In the genomic region with DNA sequence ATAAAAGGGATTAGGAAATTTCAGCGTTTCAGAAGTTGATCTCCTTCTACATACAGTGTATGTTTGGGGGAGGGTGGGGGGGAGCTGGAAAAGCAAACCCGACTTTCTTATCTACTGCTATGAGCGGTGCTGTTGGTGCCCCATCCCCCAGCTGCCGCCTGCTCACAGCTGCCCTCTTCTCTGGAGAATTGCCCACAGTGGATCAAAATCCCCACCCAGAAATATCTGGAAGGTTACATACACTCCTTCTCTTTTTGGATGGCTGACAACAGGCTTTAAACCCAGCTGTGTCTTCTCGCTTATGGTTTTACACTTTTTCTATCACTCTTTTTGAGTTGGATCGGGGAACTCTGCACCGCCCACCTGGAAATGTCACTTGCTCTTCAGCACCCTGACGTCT, we compare ENCODE assay signal across 13 cellular contexts. TPM values are rescaled to one million over a fixed set of nuclear protein-coding genes. Genes with fewer than 3 reads are reported as not detected.
DNase-seq lines count a peak whose midpoint lies in the region; ATAC-seq and TF ChIP-seq lines count a peak whose summit lies in the region.
"Had no signal": no experiment of that assay in that cellular context is flagged by ENCODE, and none has a peak within 500 bp of the region (broad histone marks: within the 10 kb centered on the region; RNA-seq: fewer than 3 reads in every experiment).

No MANE protein-coding gene starts in this region.

- H3K9me3 ChIP-seq in A673 (ENCODE audit: low read depth, low read length, poor library complexity, severe bottlenecking), result no peaks in the 10 kb centered on the region
- no peaks in the 10 kb centered on the region for H3K9me3 ChIP-seq in osteoblast (ENCODE audit: low read depth, low read length)
- H3K9me3 ChIP-seq in naive thymus-derived CD4-positive, alpha-beta T cell (ENCODE audit: control insufficient read depth in 2 of 3, low read length in 3 of 3), result no peaks in the 10 kb centered on the region
- H3K9me3 ChIP-seq: BE2C had no signal

- no peak overlapping the region for H3K4me3 Mint-ChIP-seq in naive thymus-derived CD4-positive, alpha-beta T cell
- H3K4me3 Mint-ChIP-seq: CD4-positive, alpha-beta T cell had no signal

- H3K27me3 ChIP-seq in A673 (replicated peaks; ENCODE audit: insufficient read depth, low read depth, low read length, poor library complexity) (no peaks in the 10 kb centered on the region), osteoblast (ENCODE audit: insufficient read depth, low read length) (peaks cover 61% of the 10 kb centered on the region)
- no peaks in the 10 kb centered on the region for H3K27me3 ChIP-seq in naive thymus-derived CD4-positive, alpha-beta T cell (ENCODE audit: control insufficient read depth in 2 of 2, insufficient read depth in 2 of 2, low read length in 2 of 2)

- H3K27ac ChIP-seq in A673 (ENCODE audit: low read depth, low read length, poor library complexity, severe bottlenecking), result peak overlapping the region; percentile 71
- H3K27ac ChIP-seq in osteoblast (ENCODE audit: low read depth, low read length), result no peak overlapping the region
- H3K27ac ChIP-seq in naive thymus-derived CD4-positive, alpha-beta T cell (ENCODE audit: low read depth, low read length), result no peak overlapping the region
- H3K27ac ChIP-seq: GM23248 had no signal

- no peaks in the 10 kb centered on the region for H3K79me2 ChIP-seq in osteoblast (ENCODE audit: insufficient read depth, low read length)

- no peak overlapping the region for H3K27ac Mint-ChIP-seq in naive thymus-derived CD4-positive, alpha-beta T cell
- H3K27ac Mint-ChIP-seq: CD4-positive, alpha-beta T cell had no signal

- H3K4me3 ChIP-seq in A673 (ENCODE audit: low read depth, low read length, poor library complexity, severe bottlenecking) (no peak overlapping the region), fibroblast of the aortic adventitia (ENCODE audit: low read depth, low read length) (no peak overlapping the region), osteoblast (ENCODE audit: insufficient read depth, low read length) (no peak overlapping the region)
- no peak overlapping the region for H3K4me3 ChIP-seq in naive thymus-derived CD4-positive, alpha-beta T cell (ENCODE audit: low read length)
- H3K4me3 ChIP-seq: GM12878, GM23248 had no signal

- ATAC-seq in HG02973 (IDR thresholded peaks at IDR 0.05; ENCODE audit: unreplicated experiment), result no peak
- no peak for ATAC-seq in naive thymus-derived CD4-positive, alpha-beta T cell
- ATAC-seq: GM12878, HCT116 had no signal

- CTCF ChIA-PET in A673 (lab: Charles Lee), result no interaction called here
- CTCF ChIA-PET in naive thymus-derived CD4-positive, alpha-beta T cell (lab: Charles Lee), result interaction anchor here (0.6 kb wide), 1 partner anchor 63 kb away, joined by 3 read pairs; no protein-coding TSS in a partner anchor

- H2AFZ ChIP-seq in osteoblast (ENCODE audit: low read length), result no peak overlapping the region
- H2AFZ ChIP-seq: GM23248 had no signal

- DNase-seq in A673 (ENCODE audit: low spot score) (peak; percentile 66), LHCN-M2 (ENCODE audit: low read depth) (peak; percentile 16), fibroblast of the aortic adventitia (ENCODE audit: low read depth) (peak; percentile 3), osteoblast (ENCODE audit: insufficient read length, low spot score, missing footprints) (peak; percentile 74), AG08396 (ENCODE audit: low spot score) (no peak)
- no peak for DNase-seq in naive thymus-derived CD4-positive, alpha-beta T cell
- DNase-seq: BE2C; CD4-positive, alpha-beta T cell; DMS79; GM23248 had no signal

- H3K9me3 Mint-ChIP-seq in naive thymus-derived CD4-positive, alpha-beta T cell, result peaks cover 0 to 13% (median 0%) of the 10 kb centered on the region in 11 donors
- H3K9me3 Mint-ChIP-seq: CD4-positive, alpha-beta T cell had no signal

- POLR2A ChIA-PET in A673 (lab: Charles Lee; ENCODE audit: low non-redundant PET), result no interaction called here
- POLR2A ChIA-PET in naive thymus-derived CD4-positive, alpha-beta T cell (lab: Charles Lee), result no interaction called here

- H4K20me1 ChIP-seq in osteoblast (ENCODE audit: insufficient read depth, low read length), result no peaks in the 10 kb centered on the region

- intact Hi-C loops in A673 (cut with micrococcal nuclease; ENCODE audit: unreplicated experiment), result no loop called here
- intact Hi-C loops in naive thymus-derived CD4-positive, alpha-beta T cell (cut with micrococcal nuclease), result no loop called here

- H3K4me1 Mint-ChIP-seq in naive thymus-derived CD4-positive, alpha-beta T cell, result no peaks in the 10 kb centered on the region

- no peaks in the 10 kb centered on the region for H3K36me3 Mint-ChIP-seq in naive thymus-derived CD4-positive, alpha-beta T cell

- BruUV-seq in A673 (replicated peaks; lab: Mats Ljungman, UMichigan), result no TSS peak

- no peak overlapping the region for H3K4me2 ChIP-seq in osteoblast (ENCODE audit: insufficient read depth, low read length)

- H3K4me1 ChIP-seq in A673 (ENCODE audit: insufficient read depth, low read length, poor library complexity, severe bottlenecking) (peaks cover 36% of the 10 kb centered on the region), osteoblast (ENCODE audit: insufficient read depth, low read length) (no peaks in the 10 kb centered on the region)
- H3K4me1 ChIP-seq in naive thymus-derived CD4-positive, alpha-beta T cell (ENCODE audit: control insufficient read depth in 2 of 2, insufficient read depth in 2 of 2, low read length in 2 of 2), result no peaks in the 10 kb centered on the region
- H3K4me1 ChIP-seq: BE2C had no signal

- H3K27me3 Mint-ChIP-seq in naive thymus-derived CD4-positive, alpha-beta T cell, result peaks cover 0 to 20% (median 6%) of the 10 kb centered on the region in 5 donors

- H3K36me3 ChIP-seq in A673 (ENCODE audit: insufficient read depth, low read length, poor library complexity, severe bottlenecking), result no peaks in the 10 kb centered on the region
- no peaks in the 10 kb centered on the region for H3K36me3 ChIP-seq in osteoblast (ENCODE audit: insufficient read depth, low read length)
- no peaks in the 10 kb centered on the region for H3K36me3 ChIP-seq in naive thymus-derived CD4-positive, alpha-beta T cell (ENCODE audit: control insufficient read depth in 2 of 3, insufficient read depth in 3 of 3, low read length in 3 of 3)
- H3K36me3 ChIP-seq: BE2C had no signal

- TF ChIP-seq CTCF in A673 (conservative IDR thresholded peaks at IDR 0.05; ENCODE audit: low read depth, low read length) (no peak), fibroblast of the aortic adventitia (IDR thresholded peaks at IDR 0.05; ENCODE audit: insufficient read depth, low read length) (no peak), osteoblast (IDR thresholded peaks at IDR 0.05; ENCODE audit: extremely low read depth, low read depth, low read length) (no peak)

RNA-seq across cellular contexts. Expression of gene DHCR7, which starts 56.4 kb away (rescaled TPM):
- total RNA-seq in A673 (2021) (271 and 286 TPM in 2 replicates), LHCN-M2 (2014; rRNA removed) (26.9 and 36.2 TPM in 2 replicates), fibroblast of the aortic adventitia (ENCODE audit: low replicate concordance) (10.2 and 16.7 TPM in 2 replicates), osteoblast (58.3 and 60.4 TPM in 2 replicates)
- polyA plus RNA-seq in LHCN-M2 (2012), result 78.6 TPM
- 10 to 100 TPM; 14.7 to 46.1 (median 19.6) TPM for total RNA-seq in naive thymus-derived CD4-positive, alpha-beta T cell
- polyA plus RNA-seq in naive thymus-derived CD4-positive, alpha-beta T cell, result 10 to 100 TPM; 22.2 to 25.6 TPM

Comparison
In these comparisons a context has a peak if more than half of its experiments do, and no peak if none do; other contexts are left out.
1. DNase-seq: peak in A673 (single experiment), LHCN-M2 (single experiment), fibroblast of the aortic adventitia (single experiment) and osteoblast (single experiment); none in AG08396 (single experiment) and naive thymus-derived CD4-positive, alpha-beta T cell (0 of 9).